25 cellular contexts compared by ENCODE assay signal in the genomic region with DNA sequence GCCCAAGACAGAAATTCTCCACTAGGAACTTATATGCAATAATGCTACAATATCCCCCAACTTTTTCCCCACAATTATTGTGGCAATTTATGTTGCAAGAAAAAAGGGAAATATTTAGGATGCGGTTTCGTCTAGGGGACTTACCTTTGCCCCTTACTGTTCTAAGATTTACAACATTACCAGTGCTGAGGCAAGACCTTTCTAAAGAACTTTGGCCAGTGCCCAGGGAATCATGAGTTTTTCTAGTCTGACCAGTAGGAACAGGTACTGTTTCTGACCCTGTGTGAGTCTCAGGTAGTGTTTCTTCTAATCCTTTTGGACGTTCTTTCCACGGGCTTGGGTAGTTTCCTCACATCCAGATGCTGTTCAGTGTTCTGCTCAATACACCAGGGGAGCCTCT.
DNase-seq lines count a peak whose midpoint lies in the region; ATAC-seq, FAIRE-seq and TF ChIP-seq lines count a peak whose summit lies in the region.
"Had no signal": no experiment of that assay in that cellular context is flagged by ENCODE, and none has a peak within 500 bp of the region (broad histone marks: within the 10 kb centered on the region; RNA-seq: fewer than 3 reads in every experiment).

No MANE protein-coding gene starts in this region.

- no peak overlapping the region for H3K9ac ChIP-seq in endodermal cell (ENCODE audit: extremely low read depth, low read length, poor library complexity, severe bottlenecking)
- H3K9ac ChIP-seq: BLaER1 treated with 17β-estradiol and CSF1 and Interleukin-3, amounts not matched to agents 10 nM and 100 nM had no signal

- DNase-seq in LNCaP clone FGC (ENCODE audit: low read depth) (peak; percentile 1), endodermal cell (no peak), left lobe of liver (ENCODE audit: low spot score) (no peak), small intestine (peak; percentile 18), RPMI8226 (no peak), dorsolateral prefrontal cortex (no peak)
- DNase-seq: 8988T; ACHN; AML-193; BE2C; CD4-positive, alpha-beta T cell; CD8-positive, alpha-beta memory T cell; DMS 273 treated with DMSO at 0.1 percent for 48 hours; DMS79; EL; GDM1; GOT3; H7; HCEC 1CT had no signal

- no peaks in the 10 kb centered on the region for H3K9me3 ChIP-seq in endodermal cell (ENCODE audit: control insufficient read depth, low read length)
- no peaks in the 10 kb centered on the region for H3K9me3 ChIP-seq in small intestine (ENCODE audit: control insufficient read depth, low read depth)
- H3K9me3 ChIP-seq: A549, BE2C had no signal

- H3K27ac ChIP-seq in endodermal cell (ENCODE audit: low read depth, low read length) (no peak overlapping the region), small intestine (ENCODE audit: low read depth in 1 of 2, low read length in 1 of 2) (no peak overlapping the region), dorsolateral prefrontal cortex (no peak overlapping the region)
- H3K27ac ChIP-seq: A549; BLaER1 treated with 17β-estradiol and CSF1 and Interleukin-3, amounts not matched to agents 10 nM and 100 nM had no signal

- H3K27me3 Mint-ChIP-seq in endodermal cell (ENCODE audit: insufficient read depth) = no peaks in the 10 kb centered on the region
- H3K27me3 Mint-ChIP-seq: CD4-positive, alpha-beta T cell; CD8-positive, alpha-beta memory T cell had no signal

- WGBS in endodermal cell (ENCODE audit: insufficient coverage in 1 of 2, insufficient read length in 1 of 2), 2 experiments = 95 to 100% methylated on average over 3 to 4 of the region's 4 CpGs
- 19 to 62% (median 42%) methylated on average over 4 of the region's 4 CpGs for WGBS in small intestine, 3 donors

- H3K27me3 ChIP-seq in endodermal cell (ENCODE audit: control insufficient read depth, insufficient read depth, low read length, poor library complexity, severe bottlenecking) (no peaks in the 10 kb centered on the region), small intestine (ENCODE audit: control insufficient read depth in 2 of 2, insufficient read depth in 2 of 2, low read length in 2 of 2) (no peaks in the 10 kb centered on the region), dorsolateral prefrontal cortex (no peaks in the 10 kb centered on the region)
- H3K27me3 ChIP-seq: BE2C; BLaER1 treated with 17β-estradiol and CSF1 and Interleukin-3, amounts not matched to agents 10 nM and 100 nM had no signal

- peak; percentile 38 for ATAC-seq in left lobe of liver
- ATAC-seq in GM18867 (IDR thresholded peaks at IDR 0.05; ENCODE audit: unreplicated experiment) = no peak
- ATAC-seq: A549, GM12878 had no signal

- TF ChIP-seq CTCF in LNCaP clone FGC (IDR thresholded peaks at IDR 0.05; ENCODE audit: control insufficient read depth, extremely low read depth, insufficient read depth) (no peak), endodermal cell (conservative IDR thresholded peaks at IDR 0.05) (no peak), dorsolateral prefrontal cortex (IDR thresholded peaks at IDR 0.05 in 54 of 56, conservative IDR thresholded peaks at IDR 0.05 in 2 of 56; ENCODE audit: low read depth in 1 of 56, partially characterized antibody in 56 of 56) (no peak)

- H3K4me3 ChIP-seq in LNCaP clone FGC (ENCODE audit: low read depth, low read length) (no peak overlapping the region), endodermal cell (ENCODE audit: low read length) (no peak overlapping the region), small intestine (ENCODE audit: low read depth in 1 of 2, low read length in 2 of 2) (no peak overlapping the region), dorsolateral prefrontal cortex (no peak overlapping the region)
- H3K4me3 ChIP-seq: A549; BLaER1 treated with 17β-estradiol and CSF1 and Interleukin-3, amounts not matched to agents 10 nM and 100 nM; GM12878 had no signal

- H3K36me3 ChIP-seq in endodermal cell (ENCODE audit: control insufficient read depth, insufficient read depth, low read length) (no peaks in the 10 kb centered on the region), small intestine (ENCODE audit: control insufficient read depth in 2 of 2, insufficient read depth in 2 of 2, low read length in 2 of 2) (no peaks in the 10 kb centered on the region)
- H3K36me3 ChIP-seq: BE2C; BLaER1 treated with 17β-estradiol and CSF1 and Interleukin-3, amounts not matched to agents 10 nM and 100 nM had no signal

- peaks cover 2% of the 10 kb centered on the region for H3K9me3 Mint-ChIP-seq in endodermal cell

- intact Hi-C loops in dorsolateral prefrontal cortex (cut with DNase I) = no loop called here

- peak overlapping the region; percentile 32 for H3K27ac Mint-ChIP-seq in endodermal cell
- H3K27ac Mint-ChIP-seq: CD4-positive, alpha-beta T cell; CD8-positive, alpha-beta memory T cell had no signal

- no peak overlapping the region for H3K4me3 Mint-ChIP-seq in endodermal cell
- H3K4me3 Mint-ChIP-seq: CD14-positive monocyte; CD4-positive, alpha-beta T cell; CD8-positive, alpha-beta memory T cell had no signal

- no peaks in the 10 kb centered on the region for H3K4me1 Mint-ChIP-seq in endodermal cell
- H3K4me1 Mint-ChIP-seq: CD14-positive monocyte; CD8-positive, alpha-beta memory T cell had no signal

- H3K4me1 ChIP-seq in endodermal cell (ENCODE audit: control insufficient read depth, insufficient read depth, low read length) = no peaks in the 10 kb centered on the region
- no peaks in the 10 kb centered on the region for H3K4me1 ChIP-seq in small intestine (ENCODE audit: control insufficient read depth in 2 of 2, insufficient read depth in 1 of 2, low read depth in 1 of 2, low read length in 1 of 2)
- H3K4me1 ChIP-seq: BE2C had no signal

- no peaks in the 10 kb centered on the region for H3K36me3 Mint-ChIP-seq in endodermal cell (ENCODE audit: low read depth)
- H3K36me3 Mint-ChIP-seq: CD14-positive monocyte; CD8-positive, alpha-beta memory T cell had no signal

- FAIRE-seq in small intestine (lab: Jason Lieb, UNC) = no peak
- FAIRE-seq: A549, D721Med, GM12878 had no signal

Comparison
In these comparisons a context has a peak if more than half of its experiments do, and no peak if none do; other contexts are left out.
1. DNase-seq: peak in LNCaP clone FGC (single experiment) and small intestine (single experiment); none in endodermal cell (single experiment), left lobe of liver (single experiment), RPMI8226 (single experiment) and dorsolateral prefrontal cortex (0 of 10).